ENCODE assay signal across 8 cellular contexts in the genomic region with DNA sequence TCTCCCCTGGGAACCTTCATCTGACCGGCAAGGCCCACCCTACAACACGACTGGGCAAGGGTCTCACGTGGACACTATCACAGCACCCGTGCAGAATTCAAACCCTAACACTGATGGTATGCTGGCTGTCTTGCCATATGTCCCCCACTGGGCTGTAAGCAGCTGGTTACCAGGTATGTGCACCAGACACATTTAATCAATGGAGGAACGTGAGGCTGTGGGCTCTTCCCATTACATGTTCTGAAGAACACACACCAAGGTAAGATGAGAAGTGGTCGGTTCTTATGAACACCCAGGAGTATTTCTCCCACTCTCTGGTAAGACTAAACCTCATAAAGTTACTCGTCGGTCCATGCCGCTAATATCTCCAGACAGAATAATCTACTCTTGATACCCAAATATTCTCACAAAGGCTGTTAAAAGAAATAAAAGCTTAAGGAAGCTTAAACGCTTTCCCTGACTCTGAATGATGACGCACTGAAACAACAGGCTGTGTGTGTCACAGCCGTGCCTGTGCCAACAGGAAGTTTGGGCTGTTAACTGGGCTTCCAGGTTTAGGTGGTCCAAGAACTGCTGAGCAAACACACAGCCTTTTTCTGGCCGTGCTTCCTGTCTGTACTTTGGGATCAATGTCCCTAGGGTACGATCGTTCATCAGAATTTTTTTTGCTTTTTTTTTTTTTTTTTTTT.
DNase-seq lines count a peak whose midpoint lies in the region; ATAC-seq, FAIRE-seq and TF ChIP-seq lines count a peak whose summit lies in the region.

No MANE protein-coding gene starts in this region.

- no peaks in the 10 kb centered on the region for H3K79me2 ChIP-seq in PC-9 (ENCODE audit: low read depth)

- TF ChIP-seq CTCF in bronchial epithelial cell (IDR thresholded peaks at IDR 0.05; ENCODE audit: insufficient read depth, low read length, severe bottlenecking) = no peak
- TF ChIP-seq CTCF in kidney (IDR thresholded peaks at IDR 0.05; ENCODE audit: borderline replicate concordance, extremely low read depth, insufficient read depth) = no peak
- TF ChIP-seq CTCF in spleen (IDR thresholded peaks at IDR 0.05 in 8 of 11, conservative IDR thresholded peaks at IDR 0.05 in 3 of 11) = no peak
- no peak for TF ChIP-seq CTCF in PC-9 (conservative IDR thresholded peaks at IDR 0.05)

- no peak overlapping the region for H3K4me2 ChIP-seq in PC-9

- H3K4me3 ChIP-seq in bronchial epithelial cell (ENCODE audit: low read depth, low read length) (no peak overlapping the region), kidney (ENCODE audit: low read length in 2 of 2) (peak overlapping the region in 1 of 2 donors; percentile 13), spleen (no peak overlapping the region), PC-9 (no peak overlapping the region)

- ATAC-seq in HG02981 (IDR thresholded peaks at IDR 0.05; ENCODE audit: unreplicated experiment) (no peak), HG02763 (IDR thresholded peaks at IDR 0.05; ENCODE audit: unreplicated experiment) (no peak)

- H3K27ac ChIP-seq in kidney (ENCODE audit: low read depth in 2 of 2, low read length in 2 of 2) (peak overlapping the region; percentile 54 to 89), spleen (peak overlapping the region; percentile 27 to 80 (median 62)), PC-9 (no peak overlapping the region)

- peak; percentile 69 for DNase-seq in HPDE6-E6E7 (ENCODE audit: extremely low spot score)
- DNase-seq in bronchial epithelial cell (ENCODE audit: low read depth) = peak; percentile 84
- DNase-seq in kidney = peak; percentile 80
- DNase-seq in spleen = no peak
- DNase-seq in PC-9 = no peak
- DNase-seq in GM19238 (ENCODE audit: insufficient read length, low spot score) = no peak

- TF ChIP-seq POLR2A in spleen (IDR thresholded peaks at IDR 0.05) = no peak

- no peaks in the 10 kb centered on the region for H3K9me3 ChIP-seq in kidney (ENCODE audit: control insufficient read depth in 1 of 2, low read length in 2 of 2)
- no peaks in the 10 kb centered on the region for H3K9me3 ChIP-seq in spleen
- no peaks in the 10 kb centered on the region for H3K9me3 ChIP-seq in PC-9 (ENCODE audit: insufficient read depth, low read depth)

- H3K36me3 ChIP-seq in bronchial epithelial cell (ENCODE audit: control insufficient read depth, insufficient read depth, low read length) = no peaks in the 10 kb centered on the region
- H3K36me3 ChIP-seq in kidney (ENCODE audit: control insufficient read depth in 1 of 2, insufficient read depth in 2 of 2, low read length in 2 of 2) = no peaks in the 10 kb centered on the region
- peaks cover 0 to 68% (median 7%) of the 10 kb centered on the region in 6 donors for H3K36me3 ChIP-seq in spleen
- H3K36me3 ChIP-seq in PC-9 (ENCODE audit: low read depth) = no peaks in the 10 kb centered on the region

- H4K20me1 ChIP-seq in PC-9 (ENCODE audit: insufficient read depth) = no peaks in the 10 kb centered on the region

- no peaks in the 10 kb centered on the region for H3K27me3 ChIP-seq in bronchial epithelial cell (ENCODE audit: control insufficient read depth, insufficient read depth, low read length)
- H3K27me3 ChIP-seq in spleen (replicated peaks in 1 of 7) = no peaks in the 10 kb centered on the region
- H3K27me3 ChIP-seq in PC-9 (ENCODE audit: insufficient read depth, low read depth) = no peaks in the 10 kb centered on the region

- H3K4me1 ChIP-seq in kidney (ENCODE audit: control insufficient read depth in 1 of 2, insufficient read depth in 1 of 2, low read depth in 1 of 2, low read length in 2 of 2) (peaks cover 4 to 7% of the 10 kb centered on the region in 2 donors), spleen (peaks cover 0 to 38% (median 4%) of the 10 kb centered on the region in 6 donors), PC-9 (replicated peaks; ENCODE audit: insufficient read depth) (0 out of 2 replicates have a peak, but pooled peaks cover 9% of the 10 kb centered on the region)

- WGBS in spleen, 5 donors = 62 to 73% (median 64%) methylated on average over 15 of the region's 15 CpGs

- CTCF ChIA-PET in PC-9 (lab: Charles Lee) = interaction anchor here (0.7 kb wide), 1 partner anchor 207 kb away, joined by 18 read pairs; no protein-coding TSS in a partner anchor

- H2AFZ ChIP-seq in PC-9 = no peak overlapping the region

- intact Hi-C loops in kidney (cut with DNase I) (no loop called here), spleen (cut with DNase I; ENCODE audit: low total_unique reads) (no loop called here), PC-9 (cut with micrococcal nuclease; ENCODE audit: unreplicated experiment) (no loop called here)

- FAIRE-seq in bronchial epithelial cell (lab: Jason Lieb, UNC) = no peak
- FAIRE-seq in kidney (lab: Jason Lieb, UNC) = no peak

- POLR2A ChIA-PET in PC-9 (lab: Charles Lee; ENCODE audit: unreplicated experiment) = no interaction called here

- peak overlapping the region; percentile 4 to 36 for H3K9ac ChIP-seq in kidney (ENCODE audit: low read length in 2 of 2)

- H3K9me2 ChIP-seq in PC-9 (ENCODE audit: insufficient read depth) = no peaks in the 10 kb centered on the region

- BruUV-seq in PC-9 (replicated peaks; lab: Mats Ljungman, UMichigan) = no TSS peak

- H3F3A ChIP-seq in PC-9 (ENCODE audit: insufficient read depth, low read depth) = 0 out of 2 replicates have a peak, but pooled peaks cover 9% of the 10 kb centered on the region

Comparison
In these comparisons a context has a peak if more than half of its experiments do, and no peak if none do; other contexts are left out.
1. DNase-seq: peak in HPDE6-E6E7 (single experiment), bronchial epithelial cell (single experiment) and kidney (single experiment); none in spleen (single experiment), PC-9 (0 of 2) and GM19238 (single experiment).